Comparison of ENCODE assay signal across 1 cellular context in the genomic region with DNA sequence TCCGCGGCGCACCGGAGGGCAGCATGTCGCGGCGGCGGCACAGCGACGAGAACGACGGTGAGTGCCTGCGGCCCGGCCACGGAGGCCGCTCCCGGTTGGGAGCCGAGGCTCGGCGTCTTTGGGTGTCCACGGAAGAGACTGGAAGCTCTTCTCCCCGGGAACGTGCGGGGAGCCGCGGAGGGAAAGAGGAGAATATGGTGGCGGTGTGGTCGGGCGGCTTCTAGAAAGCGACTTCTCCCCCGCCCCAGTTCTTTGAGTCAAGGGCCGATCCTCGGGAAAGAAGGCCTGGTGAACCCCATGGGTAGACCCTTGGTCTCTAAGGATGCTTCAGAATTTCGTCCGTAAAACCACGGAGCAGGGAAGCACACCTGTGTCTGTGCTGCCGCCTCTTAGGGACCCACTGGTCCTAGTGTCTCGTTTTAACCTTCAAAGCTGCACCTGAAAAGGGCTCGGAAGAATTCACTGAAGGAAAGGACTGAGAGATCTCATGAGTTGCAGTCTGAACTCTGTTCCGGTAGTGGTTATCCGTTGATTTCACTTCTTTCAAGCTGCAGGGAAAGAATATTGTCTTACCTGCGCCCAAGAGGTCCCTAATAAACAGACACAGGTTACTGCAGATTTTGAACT.
TF ChIP-seq lines count a peak whose summit lies in the region.

No MANE protein-coding gene starts in this region.

TF ChIP-seq in HepG2, 621 proteins besides CTCF, POLR2A, EP300 and RAD21 (continued from another document and continues in another):
- TF ChIP-seq ARID4A (CRISPR knock-in tag; IDR thresholded peaks at IDR 0.05; ENCODE audit: borderline replicate concordance) (no peak; the same call in 1 of the 2 replicates), ZNF343 (CRISPR knock-in tag; IDR thresholded peaks at IDR 0.05) (no peak), TARDBP (CRISPR knock-in tag; IDR thresholded peaks at IDR 0.05) (no peak; the same call in 1 of the 2 replicates), ZBTB25 (CRISPR knock-in tag; IDR thresholded peaks at IDR 0.05) (no peak), ZNF260 (CRISPR knock-in tag; IDR thresholded peaks at IDR 0.05; ENCODE audit: borderline replicate concordance, low read depth) (no peak), SRY (CRISPR knock-in tag; IDR thresholded peaks at IDR 0.05) (0 out of 2 replicates have a peak, but pooled peaks have one; percentile 49), TCF12 (IDR thresholded peaks at IDR 0.05) (no peak), TCF12 (CRISPR knock-in tag; IDR thresholded peaks at IDR 0.05) (peak; percentile 87; the same call in 1 of the 2 replicates), KLF16 (CRISPR knock-in tag; IDR thresholded peaks at IDR 0.05) (peak in 1 of 2 experiments; percentile 57; a peak in 1 of 4 replicates), THAP7 (CRISPR knock-in tag; IDR thresholded peaks at IDR 0.05) (peak; percentile 81), BRCA1 (CRISPR knock-in tag; IDR thresholded peaks at IDR 0.05) (no peak), AGO1 (IDR thresholded peaks at IDR 0.05; ENCODE audit: low read depth, low read length, poor library complexity, severe bottlenecking) (no peak), ZNF891 (CRISPR knock-in tag; IDR thresholded peaks at IDR 0.05) (peak; percentile 76; the same call in 1 of the 2 replicates), ZNF276 (CRISPR knock-in tag; IDR thresholded peaks at IDR 0.05; ENCODE audit: low read depth) (0 out of 2 replicates have a peak, but pooled peaks have one; percentile 9), HNF1A (IDR thresholded peaks at IDR 0.05; ENCODE audit: low read depth) (no peak), HNF1A (CRISPR knock-in tag; IDR thresholded peaks at IDR 0.05; ENCODE audit: borderline replicate concordance) (no peak), IRF2 (CRISPR knock-in tag; IDR thresholded peaks at IDR 0.05) (no peak), NFE2L2 (IDR thresholded peaks at IDR 0.05; ENCODE audit: low read length) (no peak), ARID2 (CRISPR knock-in tag; IDR thresholded peaks at IDR 0.05; ENCODE audit: borderline replicate concordance) (0 out of 2 replicates have a peak, but pooled peaks have one; percentile 78), MAF1 (CRISPR knock-in tag; IDR thresholded peaks at IDR 0.05; ENCODE audit: borderline replicate concordance) (no peak), SMAD9 (CRISPR knock-in tag; IDR thresholded peaks at IDR 0.05) (peak; percentile 89; the same call in 1 of the 2 replicates), KDM5A (IDR thresholded peaks at IDR 0.05; ENCODE audit: borderline replicate concordance, low read length) (0 out of 2 replicates have a peak, but pooled peaks have one; percentile 41), ZNF446 (CRISPR knock-in tag; IDR thresholded peaks at IDR 0.05) (no peak)
- TF ChIP-seq, protein P1, sequence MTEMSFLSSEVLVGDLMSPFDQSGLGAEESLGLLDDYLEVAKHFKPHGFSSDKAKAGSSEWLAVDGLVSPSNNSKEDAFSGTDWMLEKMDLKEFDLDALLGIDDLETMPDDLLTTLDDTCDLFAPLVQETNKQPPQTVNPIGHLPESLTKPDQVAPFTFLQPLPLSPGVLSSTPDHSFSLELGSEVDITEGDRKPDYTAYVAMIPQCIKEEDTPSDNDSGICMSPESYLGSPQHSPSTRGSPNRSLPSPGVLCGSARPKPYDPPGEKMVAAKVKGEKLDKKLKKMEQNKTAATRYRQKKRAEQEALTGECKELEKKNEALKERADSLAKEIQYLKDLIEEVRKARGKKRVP (CRISPR knock-in tag; IDR thresholded peaks at IDR 0.05), result 0 out of 4 replicates have a peak, but pooled peaks of 1 of the 2 experiments have one; percentile 26
- TF ChIP-seq, protein P2, sequence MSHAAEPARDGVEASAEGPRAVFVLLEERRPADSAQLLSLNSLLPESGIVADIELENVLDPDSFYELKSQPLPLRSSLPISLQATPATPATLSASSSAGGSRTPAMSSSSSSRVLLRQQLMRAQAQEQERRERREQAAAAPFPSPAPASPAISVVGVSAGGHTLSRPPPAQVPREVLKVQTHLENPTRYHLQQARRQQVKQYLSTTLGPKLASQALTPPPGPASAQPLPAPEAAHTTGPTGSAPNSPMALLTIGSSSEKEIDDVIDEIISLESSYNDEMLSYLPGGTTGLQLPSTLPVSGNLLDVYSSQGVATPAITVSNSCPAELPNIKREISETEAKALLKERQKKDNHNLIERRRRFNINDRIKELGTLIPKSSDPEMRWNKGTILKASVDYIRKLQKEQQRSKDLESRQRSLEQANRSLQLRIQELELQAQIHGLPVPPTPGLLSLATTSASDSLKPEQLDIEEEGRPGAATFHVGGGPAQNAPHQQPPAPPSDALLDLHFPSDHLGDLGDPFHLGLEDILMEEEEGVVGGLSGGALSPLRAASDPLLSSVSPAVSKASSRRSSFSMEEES (CRISPR knock-in tag; IDR thresholded peaks at IDR 0.05), result 0 out of 2 replicates have a peak, but pooled peaks have one; percentile 5
- TF ChIP-seq, protein P3, sequence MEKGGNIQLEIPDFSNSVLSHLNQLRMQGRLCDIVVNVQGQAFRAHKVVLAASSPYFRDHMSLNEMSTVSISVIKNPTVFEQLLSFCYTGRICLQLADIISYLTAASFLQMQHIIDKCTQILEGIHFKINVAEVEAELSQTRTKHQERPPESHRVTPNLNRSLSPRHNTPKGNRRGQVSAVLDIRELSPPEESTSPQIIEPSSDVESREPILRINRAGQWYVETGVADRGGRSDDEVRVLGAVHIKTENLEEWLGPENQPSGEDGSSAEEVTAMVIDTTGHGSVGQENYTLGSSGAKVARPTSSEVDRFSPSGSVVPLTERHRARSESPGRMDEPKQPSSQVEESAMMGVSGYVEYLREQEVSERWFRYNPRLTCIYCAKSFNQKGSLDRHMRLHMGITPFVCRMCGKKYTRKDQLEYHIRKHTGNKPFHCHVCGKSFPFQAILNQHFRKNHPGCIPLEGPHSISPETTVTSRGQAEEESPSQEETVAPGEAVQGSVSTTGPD (CRISPR knock-in tag; IDR thresholded peaks at IDR 0.05), result no peak
- TF ChIP-seq, protein P4, sequence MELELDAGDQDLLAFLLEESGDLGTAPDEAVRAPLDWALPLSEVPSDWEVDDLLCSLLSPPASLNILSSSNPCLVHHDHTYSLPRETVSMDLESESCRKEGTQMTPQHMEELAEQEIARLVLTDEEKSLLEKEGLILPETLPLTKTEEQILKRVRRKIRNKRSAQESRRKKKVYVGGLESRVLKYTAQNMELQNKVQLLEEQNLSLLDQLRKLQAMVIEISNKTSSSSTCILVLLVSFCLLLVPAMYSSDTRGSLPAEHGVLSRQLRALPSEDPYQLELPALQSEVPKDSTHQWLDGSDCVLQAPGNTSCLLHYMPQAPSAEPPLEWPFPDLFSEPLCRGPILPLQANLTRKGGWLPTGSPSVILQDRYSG (CRISPR knock-in tag; IDR thresholded peaks at IDR 0.05), result no peak
